Comparison of ENCODE assay signal across 25 cellular contexts in genomic region chr3:184117649-184118048, GRCh38. TPM values are rescaled to one million over a fixed set of nuclear protein-coding genes. Genes with fewer than 3 reads are reported as not detected.
DNase-seq lines count a peak whose midpoint lies in the region; ATAC-seq, FAIRE-seq and TF ChIP-seq lines count a peak whose summit lies in the region.
"Had no signal": no experiment of that assay in that cellular context is flagged by ENCODE, and none has a peak within 500 bp of the region (broad histone marks: within the 10 kb centered on the region; RNA-seq: fewer than 3 reads in every experiment).

No MANE protein-coding gene starts in this region.

- 7% methylated on average over 6 of the region's 6 CpGs for WGBS in K562 (ENCODE audit: insufficient coverage, low coverage, missing lambda C conversion rate)

- TF ChIP-seq EP300 in K562 (IDR thresholded peaks at IDR 0.05; ENCODE audit: low read length) = no peak

- H3K4me3 ChIP-seq in GM23338 (no peak overlapping the region), K562 (no peak overlapping the region)
- H3K4me3 ChIP-seq: BLaER1 treated with 17β-estradiol and CSF1 and Interleukin-3, amounts not matched to agents 10 nM and 100 nM; ovary; upper lobe of left lung had no signal

- H3K79me2 ChIP-seq in GM23338 (replicated peaks; ENCODE audit: insufficient read depth) (no peaks in the 10 kb centered on the region), K562 (ENCODE audit: control insufficient read depth, insufficient read depth, low read length) (no peaks in the 10 kb centered on the region)

- H3K9me3 ChIP-seq in K562 (replicated peaks; ENCODE audit: control insufficient read depth, insufficient read depth, low read depth, low read length) = no peaks in the 10 kb centered on the region
- H3K9me3 ChIP-seq: BLaER1 treated with 17β-estradiol and CSF1 and Interleukin-3, amounts not matched to agents 10 nM and 100 nM; ovary; upper lobe of left lung had no signal

- H4K20me1 ChIP-seq in GM23338 (replicated peaks; ENCODE audit: insufficient read depth) = no peaks in the 10 kb centered on the region
- no peaks in the 10 kb centered on the region for H4K20me1 ChIP-seq in K562 (replicated peaks; ENCODE audit: control insufficient read depth, insufficient read depth, low read length)
- H4K20me1 ChIP-seq: BLaER1 treated with 17β-estradiol and CSF1 and Interleukin-3, amounts not matched to agents 10 nM and 100 nM had no signal

- H3K9me3 Mint-ChIP-seq in GM23338 = no peaks in the 10 kb centered on the region
- no peaks in the 10 kb centered on the region for H3K9me3 Mint-ChIP-seq in activated CD4-positive, alpha-beta T cell treated with anti-CD3 and anti-CD28 coated beads, Interleukin-2, amount 10 ng/mL, durations not matched to agents 24 days and 14 days
- H3K9me3 Mint-ChIP-seq in immature natural killer cell = no peaks in the 10 kb centered on the region
- H3K9me3 Mint-ChIP-seq: effector memory CD8-positive, alpha-beta T cell; naive B cell; stimulated activated naive CD8-positive, alpha-beta T cell treated with anti-CD3 and anti-CD28 coated beads, Interleukin-15, amount 100 ng/mL, for 72 hours had no signal

- POLR2A ChIA-PET in K562 (lab: Yijun Ruan, JAX) = interaction anchor here (0.8 to 1.1 kb wide), 2 partner anchors 8 to 10 kb away, joined by 3 read pairs; no protein-coding TSS in a partner anchor

- TF ChIP-seq CTCF in GM23338 (conservative IDR thresholded peaks at IDR 0.05; ENCODE audit: low read depth in 2 of 2) = peak; percentile 35 to 58; a peak in 3 of 4 replicates
- TF ChIP-seq CTCF in K562 (IDR thresholded peaks at IDR 0.05 in 2 of 3, conservative IDR thresholded peaks at IDR 0.05 in 1 of 3; ENCODE audit: insufficient read depth in 2 of 3, low read depth in 1 of 3, low read length in 3 of 3) = peak in 2 of 3 experiments; percentile 19 to 51; a peak in 4 of 6 replicates

- H3K36me3 ChIP-seq in GM23338 (ENCODE audit: insufficient read depth) (no peaks in the 10 kb centered on the region), K562 (ENCODE audit: control insufficient read depth, insufficient read depth, low read length) (no peaks in the 10 kb centered on the region)
- H3K36me3 ChIP-seq: BLaER1 treated with 17β-estradiol and CSF1 and Interleukin-3, amounts not matched to agents 10 nM and 100 nM; ovary; upper lobe of left lung had no signal

- H3K9me2 ChIP-seq in GM23338 (ENCODE audit: insufficient read depth) = no peaks in the 10 kb centered on the region

- no peak overlapping the region for H3K4me2 ChIP-seq in GM23338
- no peak overlapping the region for H3K4me2 ChIP-seq in K562 (ENCODE audit: insufficient read depth, low read length)
- H3K4me2 ChIP-seq: BLaER1 treated with 17β-estradiol and CSF1 and Interleukin-3, amounts not matched to agents 10 nM and 100 nM had no signal

- no peak for ATAC-seq in GM23338
- ATAC-seq in K562 = peak; percentile 72
- ATAC-seq: effector memory CD8-positive, alpha-beta T cell; stimulated activated naive CD8-positive, alpha-beta T cell treated with anti-CD3 and anti-CD28 coated beads, Interleukin-15, amount 100 ng/mL, for 72 hours had no signal

- H3K4me1 Mint-ChIP-seq in GM23338 = no peaks in the 10 kb centered on the region
- H3K4me1 Mint-ChIP-seq in activated CD4-positive, alpha-beta T cell treated with anti-CD3 and anti-CD28 coated beads, Interleukin-2, amount 10 ng/mL, durations not matched to agents 24 days and 14 days = no peaks in the 10 kb centered on the region
- H3K4me1 Mint-ChIP-seq in immature natural killer cell = no peaks in the 10 kb centered on the region
- H3K4me1 Mint-ChIP-seq: naive B cell; stimulated activated naive CD8-positive, alpha-beta T cell treated with anti-CD3 and anti-CD28 coated beads, Interleukin-15, amount 100 ng/mL, for 72 hours had no signal

- H3K9ac ChIP-seq in K562 (ENCODE audit: insufficient read depth in 1 of 2, low read depth in 2 of 2, low read length in 2 of 2) = no peak overlapping the region
- H3K9ac ChIP-seq: BLaER1 treated with 17β-estradiol and CSF1 and Interleukin-3, amounts not matched to agents 10 nM and 100 nM had no signal

- H3F3A ChIP-seq in GM23338 (replicated peaks; ENCODE audit: low read depth) = no peaks in the 10 kb centered on the region

- H3K36me3 Mint-ChIP-seq in GM23338 (ENCODE audit: low read depth) (no peaks in the 10 kb centered on the region), immature natural killer cell (peaks cover 0 to 3% (median 0%) of the 10 kb centered on the region in 3 donors)
- no peaks in the 10 kb centered on the region for H3K36me3 Mint-ChIP-seq in activated CD4-positive, alpha-beta T cell treated with anti-CD3 and anti-CD28 coated beads, Interleukin-2, amount 10 ng/mL, durations not matched to agents 24 days and 14 days (ENCODE audit: low read depth)

- no peak overlapping the region for H3K27ac Mint-ChIP-seq in GM23338
- H3K27ac Mint-ChIP-seq in activated CD4-positive, alpha-beta T cell treated with anti-CD3 and anti-CD28 coated beads, Interleukin-2, amount 10 ng/mL, durations not matched to agents 24 days and 14 days = no peak overlapping the region
- H3K27ac Mint-ChIP-seq in immature natural killer cell = no peak overlapping the region
- H3K27ac Mint-ChIP-seq: effector memory CD8-positive, alpha-beta T cell; naive B cell; stimulated activated naive CD8-positive, alpha-beta T cell treated with anti-CD3 and anti-CD28 coated beads, Interleukin-15, amount 100 ng/mL, for 72 hours had no signal

- BruUV-seq in K562 (replicated peaks; lab: Mats Ljungman, UMichigan) = no TSS peak

- intact Hi-C loops in K562 (cut with micrococcal nuclease) = loop anchor here (2.0 to 5.0 kb wide), 2 partner anchors 75 to 223 kb away; no protein-coding TSS in a partner anchor
- intact Hi-C loops in activated CD4-positive, alpha-beta T cell treated with anti-CD3 and anti-CD28 coated beads, Interleukin-2, amount 10 ng/mL, durations not matched to agents 24 days and 14 days (cut with micrococcal nuclease) = no loop called here

- no peaks in the 10 kb centered on the region for H3K27me3 Mint-ChIP-seq in GM23338 (ENCODE audit: insufficient read depth, low read depth, poor library complexity)
- H3K27me3 Mint-ChIP-seq in activated CD4-positive, alpha-beta T cell treated with anti-CD3 and anti-CD28 coated beads, Interleukin-2, amount 10 ng/mL, durations not matched to agents 24 days and 14 days = peaks cover 18% of the 10 kb centered on the region
- H3K27me3 Mint-ChIP-seq in immature natural killer cell (ENCODE audit: low read depth in 3 of 3) = peaks cover 4 to 7% (median 5%) of the 10 kb centered on the region in 3 donors
- H3K27me3 Mint-ChIP-seq: stimulated activated naive CD8-positive, alpha-beta T cell treated with anti-CD3 and anti-CD28 coated beads, Interleukin-15, amount 100 ng/mL, for 72 hours had no signal

- peak; percentile 52 to 78 for TF ChIP-seq RAD21 in K562 (CRISPR knock-in tag; conservative IDR thresholded peaks at IDR 0.05 in 1 of 2, IDR thresholded peaks at IDR 0.05 in 1 of 2)

- H2AFZ ChIP-seq in GM23338 (no peak overlapping the region), K562 (ENCODE audit: low read depth, low read length) (no peak overlapping the region)

- no peaks in the 10 kb centered on the region for H3K9me1 ChIP-seq in K562 (ENCODE audit: control insufficient read depth, insufficient read depth, low read length)

- in situ Hi-C loops in K562 (cut with MboI) = loop anchor here (5.0 kb wide), 1 partner anchor 220 kb away; no protein-coding TSS in a partner anchor

- H3K27ac ChIP-seq in GM23338 (ENCODE audit: low read depth) = no peak overlapping the region
- H3K27ac ChIP-seq in K562 (ENCODE audit: extremely low read depth, low read depth, low read length) = no peak overlapping the region
- H3K27ac ChIP-seq: BLaER1 treated with 17β-estradiol and CSF1 and Interleukin-3, amounts not matched to agents 10 nM and 100 nM; ovary; upper lobe of left lung had no signal

- TF ChIP-seq POLR2A in K562 (conservative IDR thresholded peaks at IDR 0.05) = no peak

- DNase-seq in NCI-H1417 (lab: John Stamatoyannopoulos, UW) (peak in 2 of 3 experiments; percentile 18 to 60), NCI-H1417 treated with DMSO at 0.1 percent for 48 hours (lab: John Stamatoyannopoulos, UW) (no peak), GM23338 (ENCODE audit: low spot score) (peak; percentile 21), NCI-H526 (lab: John Stamatoyannopoulos, UW) (peak; percentile 4 to 70), K562 (ENCODE audit: extremely low read depth in 1 of 4, low spot score in 3 of 4) (peak in 1 of 4 experiments; percentile 20), globus pallidus (ENCODE audit: low spot score) (no peak), immature natural killer cell (no peak)
- no peak for DNase-seq in activated CD4-positive, alpha-beta T cell treated with anti-CD3 and anti-CD28 coated beads, Interleukin-2, amount 10 ng/mL, durations not matched to agents 24 days and 14 days
- DNase-seq: activated CD4-positive, alpha-beta T cell treated with anti-CD3 and anti-CD28 coated beads, Interleukin-2, amount 50 U/mL, for 1 hour; activated naive CD4-positive, alpha-beta T cell treated with Interleukin-2 at 50 U/mL for 16 hours; aorta; effector memory CD8-positive, alpha-beta T cell; hippocampal formation; mammary epithelial cell; naive B cell; ovary; stimulated activated CD4-positive, alpha-beta T cell treated with anti-CD3 and anti-CD28 coated beads, Interleukin-2, amount 100 ng/mL, for 24 hours; stimulated activated naive CD8-positive, alpha-beta T cell treated with anti-CD3 and anti-CD28 coated beads, Interleukin-15, amount 100 ng/mL, for 72 hours; upper lobe of left lung had no signal

- H3K4me1 ChIP-seq in GM23338 (ENCODE audit: insufficient read depth) = no peaks in the 10 kb centered on the region
- H3K4me1 ChIP-seq in K562 (replicated peaks in 1 of 2; ENCODE audit: control insufficient read depth in 2 of 2, insufficient read depth in 2 of 2, low read length in 2 of 2) = no peaks in the 10 kb centered on the region; a peak in 1 of 5 replicates
- H3K4me1 ChIP-seq: upper lobe of left lung had no signal

- H3K4me3 Mint-ChIP-seq in GM23338 (no peak overlapping the region), immature natural killer cell (no peak overlapping the region)
- no peak overlapping the region for H3K4me3 Mint-ChIP-seq in activated CD4-positive, alpha-beta T cell treated with anti-CD3 and anti-CD28 coated beads, Interleukin-2, amount 10 ng/mL, durations not matched to agents 24 days and 14 days
- H3K4me3 Mint-ChIP-seq: effector memory CD8-positive, alpha-beta T cell; naive B cell; stimulated activated naive CD8-positive, alpha-beta T cell treated with anti-CD3 and anti-CD28 coated beads, Interleukin-15, amount 100 ng/mL, for 72 hours had no signal

- CTCF ChIA-PET in K562 (lab: Yijun Ruan, JAX; ENCODE audit: low intra/inter-chr PET ratio) = no interaction called here

- FAIRE-seq in K562 (lab: Jason Lieb, UNC) = peak; percentile 51
- FAIRE-seq: A204.1, GM18507, H54, keratinocyte, TTC549 had no signal

- H3K27me3 ChIP-seq in GM23338 (ENCODE audit: insufficient read depth) (no peaks in the 10 kb centered on the region), K562 (ENCODE audit: control insufficient read depth in 2 of 2, insufficient read depth in 2 of 2, low read length in 2 of 2) (peaks cover 0 to 4% of the 10 kb centered on the region in 2 experiments; a peak in 1 of 5 replicates)
- H3K27me3 ChIP-seq: BLaER1 treated with 17β-estradiol and CSF1 and Interleukin-3, amounts not matched to agents 10 nM and 100 nM; ovary; upper lobe of left lung had no signal

RNA-seq across cellular contexts. Expression of gene EIF2B5, which starts 17.5 kb away (rescaled TPM):
- 36.6 and 43.3 TPM in 2 replicates for total RNA-seq in GM23338 (2014; rRNA removed; shearing (Covaris generic))
- 26.4 and 27.8 TPM in 2 replicates for polyA plus RNA-seq in GM23338 (2016; fragmentation: Nextera tagmentation; extraction: Ambion mirVana)
- 169 and 262 TPM in 2 replicates for total RNA-seq in K562 (2011; cell fraction: chromatin; rRNA removed; ENCODE audit: low replicate concordance)
- total RNA-seq in K562 (2011; cell fraction: nucleolus; rRNA removed) = 136 and 137 TPM in 2 replicates
- total RNA-seq in K562 (2011; cell fraction: nucleoplasm; rRNA removed) = 121 and 132 TPM in 2 replicates
- total RNA-seq in K562 (2014; rRNA removed) = 66.4 and 91.1 TPM in 2 replicates
- 70.4 and 70.8 TPM in 2 replicates for total RNA-seq in K562 (2014; rRNA removed; fragmentation: Illumina TruSeq; extraction: Trizol)
- 71.8 and 74.0 TPM in 2 replicates for total RNA-seq in K562 (2015; rRNA removed; fragmentation: Illumina TruSeq; extraction: Trizol)
- total RNA-seq in K562 (2021) = 62.9 and 67.5 TPM in 2 replicates
- polyA plus RNA-seq in K562 (2011; rRNA removed) = 76.8 and 87.2 TPM in 2 replicates
- polyA plus RNA-seq in K562 (2011; cell fraction: cytosol; rRNA removed) = 59.9 and 66.1 TPM in 2 replicates
- 209 and 258 TPM in 2 replicates for polyA plus RNA-seq in K562 (2011; cell fraction: nucleus; rRNA removed)
- 55.0 and 58.2 TPM in 2 replicates for polyA plus RNA-seq in K562 (2012)
- 70.9 and 75.5 TPM in 2 replicates for polyA plus RNA-seq in K562 (2014; fragmentation: Illumina TruSeq; extraction: Trizol)
- 10 to 100 TPM; 19.1 to 31.8 TPM for polyA plus RNA-seq in K562 (2014; fragmentation: Nextera tagmentation; extraction: Ambion mirVana)
- 92.4 and 95.6 TPM in 2 replicates for polyA plus RNA-seq in K562 (2014; rRNA removed)
- polyA minus RNA-seq in K562 (2011; rRNA and poly(A)+ RNA removed) = 70.4 and 76.8 TPM in 2 replicates
- 21.8 and 27.8 TPM in 2 replicates for polyA minus RNA-seq in K562 (2011; cell fraction: cytosol; rRNA and poly(A)+ RNA removed)
- polyA minus RNA-seq in K562 (2011; cell fraction: nucleus; rRNA and poly(A)+ RNA removed) = 59.4 and 76.5 TPM in 2 replicates
- 72.2 and 74.7 TPM in 2 replicates for total RNA-seq in activated CD4-positive, alpha-beta T cell treated with anti-CD3 and anti-CD28 coated beads, Interleukin-2, amount 10 ng/mL, durations not matched to agents 24 days and 14 days
- polyA plus RNA-seq in immature natural killer cell = 10 to 100 TPM; 34.6 to 51.5 (median 50.2) TPM

RNA-seq across cellular contexts. Expression of gene HTR3E, which starts 20.8 kb away (rescaled TPM):
- not detected in 2 replicates for total RNA-seq in GM23338 (2014; rRNA removed; shearing (Covaris generic))
- not detected in 2 replicates for polyA plus RNA-seq in GM23338 (2016; fragmentation: Nextera tagmentation; extraction: Ambion mirVana)
- not detected in 2 replicates for total RNA-seq in K562 (2011; cell fraction: chromatin; rRNA removed; ENCODE audit: low replicate concordance)
- total RNA-seq in K562 (2011; cell fraction: nucleolus; rRNA removed) = not detected in 2 replicates
- not detected in 2 replicates for total RNA-seq in K562 (2011; cell fraction: nucleoplasm; rRNA removed)
- not detected in 2 replicates for total RNA-seq in K562 (2014; rRNA removed)
- total RNA-seq in K562 (2014; rRNA removed; fragmentation: Illumina TruSeq; extraction: Trizol) = not detected in 2 replicates
- not detected in 2 replicates for total RNA-seq in K562 (2015; rRNA removed; fragmentation: Illumina TruSeq; extraction: Trizol)
- not detected in 2 replicates for total RNA-seq in K562 (2021)
- polyA plus RNA-seq in K562 (2011; rRNA removed) = not detected in 2 replicates
- not detected in 2 replicates for polyA plus RNA-seq in K562 (2011; cell fraction: cytosol; rRNA removed)
- not detected in 2 replicates for polyA plus RNA-seq in K562 (2011; cell fraction: nucleus; rRNA removed)
- 0.04 TPM in 1 of 2 replicates, not detected in the other for polyA plus RNA-seq in K562 (2012)
- not detected in 2 replicates for polyA plus RNA-seq in K562 (2014; fragmentation: Illumina TruSeq; extraction: Trizol)
- polyA plus RNA-seq in K562 (2014; fragmentation: Nextera tagmentation; extraction: Ambion mirVana) = not detected
- not detected in 2 replicates for polyA plus RNA-seq in K562 (2014; rRNA removed)
- polyA minus RNA-seq in K562 (2011; rRNA and poly(A)+ RNA removed) = not detected in 2 replicates
- polyA minus RNA-seq in K562 (2011; cell fraction: cytosol; rRNA and poly(A)+ RNA removed) = not detected in 2 replicates
- polyA minus RNA-seq in K562 (2011; cell fraction: nucleus; rRNA and poly(A)+ RNA removed) = not detected in 2 replicates
- total RNA-seq in activated CD4-positive, alpha-beta T cell treated with anti-CD3 and anti-CD28 coated beads, Interleukin-2, amount 10 ng/mL, durations not matched to agents 24 days and 14 days = not detected in 2 replicates
- polyA plus RNA-seq in immature natural killer cell = not detected
- total RNA-seq: aorta, mammary epithelial cell, ovary, upper lobe of left lung had no signal
- polyA plus RNA-seq: aorta, keratinocyte, mammary epithelial cell, ovary had no signal

RNA-seq across cellular contexts. Expression of gene DVL3, which starts 37.5 kb away (rescaled TPM):
- total RNA-seq in GM23338 (2014; rRNA removed; shearing (Covaris generic)) = 50.2 and 55.5 TPM in 2 replicates
- polyA plus RNA-seq in GM23338 (2016; fragmentation: Nextera tagmentation; extraction: Ambion mirVana) (25.6 and 33.5 TPM in 2 replicates), K562 (2011; rRNA removed) (20.1 and 28.7 TPM in 2 replicates), K562 (2014; fragmentation: Illumina TruSeq; extraction: Trizol) (44.3 and 44.8 TPM in 2 replicates), K562 (2014; fragmentation: Nextera tagmentation; extraction: Ambion mirVana) (1 to 10 TPM; 3.1 to 5.4 TPM), K562 (2014; rRNA removed) (42.8 and 46.6 TPM in 2 replicates), immature natural killer cell (10 to 100 TPM; 12.7 to 13.4 (median 13.2) TPM)
- total RNA-seq in K562 (2011; cell fraction: chromatin; rRNA removed; ENCODE audit: low replicate concordance) = 88.9 and 157 TPM in 2 replicates
- 73.2 and 83.2 TPM in 2 replicates for total RNA-seq in K562 (2011; cell fraction: nucleolus; rRNA removed)
- 65.6 and 69.9 TPM in 2 replicates for total RNA-seq in K562 (2011; cell fraction: nucleoplasm; rRNA removed)
- total RNA-seq in K562 (2014; rRNA removed) (25.7 and 26.5 TPM in 2 replicates), K562 (2014; rRNA removed; fragmentation: Illumina TruSeq; extraction: Trizol) (8.7 and 9.8 TPM in 2 replicates), K562 (2015; rRNA removed; fragmentation: Illumina TruSeq; extraction: Trizol) (16.0 and 17.2 TPM in 2 replicates), K562 (2021) (54.4 and 57.9 TPM in 2 replicates)
- 24.9 and 26.6 TPM in 2 replicates for polyA plus RNA-seq in K562 (2011; cell fraction: cytosol; rRNA removed)
- 70.4 and 103 TPM in 2 replicates for polyA plus RNA-seq in K562 (2011; cell fraction: nucleus; rRNA removed)
- 39.3 and 52.8 TPM in 2 replicates for polyA plus RNA-seq in K562 (2012)
- 14.5 and 16.5 TPM in 2 replicates for polyA minus RNA-seq in K562 (2011; rRNA and poly(A)+ RNA removed)
- 29.0 and 36.2 TPM in 2 replicates for polyA minus RNA-seq in K562 (2011; cell fraction: cytosol; rRNA and poly(A)+ RNA removed)
- 20.6 and 36.3 TPM in 2 replicates for polyA minus RNA-seq in K562 (2011; cell fraction: nucleus; rRNA and poly(A)+ RNA removed)
- 49.0 and 54.5 TPM in 2 replicates for total RNA-seq in activated CD4-positive, alpha-beta T cell treated with anti-CD3 and anti-CD28 coated beads, Interleukin-2, amount 10 ng/mL, durations not matched to agents 24 days and 14 days

RNA-seq across cellular contexts. Expression of gene AP2M1, which starts 57.0 kb away (rescaled TPM):
- total RNA-seq in GM23338 (2014; rRNA removed; shearing (Covaris generic)) = 269 and 305 TPM in 2 replicates
- polyA plus RNA-seq in GM23338 (2016; fragmentation: Nextera tagmentation; extraction: Ambion mirVana) = 190 and 215 TPM in 2 replicates
- total RNA-seq in K562 (2011; cell fraction: chromatin; rRNA removed; ENCODE audit: low replicate concordance) = 357 and 707 TPM in 2 replicates
- total RNA-seq in K562 (2011; cell fraction: nucleolus; rRNA removed) = 352 and 411 TPM in 2 replicates
- total RNA-seq in K562 (2011; cell fraction: nucleoplasm; rRNA removed) = 363 and 369 TPM in 2 replicates
- total RNA-seq in K562 (2014; rRNA removed) = 282 and 320 TPM in 2 replicates
- 277 and 296 TPM in 2 replicates for total RNA-seq in K562 (2014; rRNA removed; fragmentation: Illumina TruSeq; extraction: Trizol)
- 247 and 250 TPM in 2 replicates for total RNA-seq in K562 (2015; rRNA removed; fragmentation: Illumina TruSeq; extraction: Trizol)
- total RNA-seq in K562 (2021) = 367 and 385 TPM in 2 replicates
- polyA plus RNA-seq in K562 (2011; rRNA removed) = 505 and 704 TPM in 2 replicates
- 307 and 406 TPM in 2 replicates for polyA plus RNA-seq in K562 (2011; cell fraction: cytosol; rRNA removed)
- 576 and 635 TPM in 2 replicates for polyA plus RNA-seq in K562 (2011; cell fraction: nucleus; rRNA removed)
- 764 and 803 TPM in 2 replicates for polyA plus RNA-seq in K562 (2012)
- polyA plus RNA-seq in K562 (2014; fragmentation: Illumina TruSeq; extraction: Trizol) = 400 and 440 TPM in 2 replicates
- polyA plus RNA-seq in K562 (2014; fragmentation: Nextera tagmentation; extraction: Ambion mirVana) = 100 to 1,000 TPM; 118 to 252 TPM
- 275 and 325 TPM in 2 replicates for polyA plus RNA-seq in K562 (2014; rRNA removed)
- polyA minus RNA-seq in K562 (2011; rRNA and poly(A)+ RNA removed) = 381 and 396 TPM in 2 replicates
- polyA minus RNA-seq in K562 (2011; cell fraction: cytosol; rRNA and poly(A)+ RNA removed) = 150 and 169 TPM in 2 replicates
- polyA minus RNA-seq in K562 (2011; cell fraction: nucleus; rRNA and poly(A)+ RNA removed) = 111 and 158 TPM in 2 replicates
- total RNA-seq in activated CD4-positive, alpha-beta T cell treated with anti-CD3 and anti-CD28 coated beads, Interleukin-2, amount 10 ng/mL, durations not matched to agents 24 days and 14 days = 241 and 242 TPM in 2 replicates
- 100 to 1,000 TPM; 270 to 364 (median 329) TPM for polyA plus RNA-seq in immature natural killer cell

Comparison
In these comparisons a context has a peak if more than half of its experiments do, and no peak if none do; other contexts are left out.
1. DNase-seq: peak in NCI-H1417 (2 of 3), GM23338 (single experiment) and NCI-H526 (2 of 2); none in NCI-H1417 treated with DMSO at 0.1 percent for 48 hours (single experiment), activated CD4-positive, alpha-beta T cell treated with anti-CD3 and anti-CD28 coated beads, Interleukin-2, amount 10 ng/mL, durations not matched to agents 24 days and 14 days (single experiment), globus pallidus (single experiment) and immature natural killer cell (0 of 3).